14 cellular contexts compared by ENCODE assay signal in genomic region chrX:150429577-150429976, GRCh38.
DNase-seq lines count a peak whose midpoint lies in the region; ATAC-seq and TF ChIP-seq lines count a peak whose summit lies in the region.
"Had no signal": no experiment of that assay in that cellular context is flagged by ENCODE, and none has a peak within 500 bp of the region (broad histone marks: within the 10 kb centered on the region; RNA-seq: fewer than 3 reads in every experiment).

No MANE protein-coding gene starts in this region.

- no peaks in the 10 kb centered on the region for H3K4me1 ChIP-seq in adipocyte (ENCODE audit: control insufficient read depth, insufficient read depth, low read length)
- H3K4me1 ChIP-seq: psoas muscle had no signal

- no peak overlapping the region for H3K4me3 ChIP-seq in adipocyte (ENCODE audit: low read length)
- H3K4me3 ChIP-seq: psoas muscle had no signal

- ATAC-seq in HG03095 (IDR thresholded peaks at IDR 0.05; ENCODE audit: unreplicated experiment), result no peak
- no peak for ATAC-seq in HG02588 (IDR thresholded peaks at IDR 0.05; ENCODE audit: unreplicated experiment)
- ATAC-seq in GM18873 (IDR thresholded peaks at IDR 0.05; ENCODE audit: low FRiP score, unreplicated experiment), result no peak
- ATAC-seq: activated CD8-positive, alpha-beta memory T cell treated with anti-CD3 and anti-CD28 coated beads, Interleukin-2, amount 10 ng/mL, durations not matched to agents 7 days and 5 days; psoas muscle had no signal

- no peaks in the 10 kb centered on the region for H3K36me3 ChIP-seq in adipocyte (ENCODE audit: control insufficient read depth, insufficient read depth, low read length, severe bottlenecking)

- no peak for TF ChIP-seq CTCF in GM20000 (IDR thresholded peaks at IDR 0.05; ENCODE audit: extremely low read depth, missing control alignments)

- H3K9ac ChIP-seq in adipocyte (ENCODE audit: low read length), result no peak overlapping the region

- peaks cover 3% of the 10 kb centered on the region for H3K9me3 ChIP-seq in adipocyte (ENCODE audit: control insufficient read depth, low read length)
- H3K9me3 ChIP-seq: psoas muscle had no signal

- DNase-seq in Daoy (ENCODE audit: low read depth), result peak; percentile 5
- peak; percentile 58 for DNase-seq in LHCN-M2 (ENCODE audit: low read depth)
- DNase-seq in adipocyte (ENCODE audit: low read depth), result peak; percentile 69
- peak; percentile 86 for DNase-seq in iris pigment epithelial cell (ENCODE audit: low read depth)
- no peak for DNase-seq in GM20000 (ENCODE audit: low spot score)
- DNase-seq: activated CD8-positive, alpha-beta memory T cell treated with anti-CD3 and anti-CD28 coated beads, Interleukin-2, amount 10 ng/mL, durations not matched to agents 7 days and 5 days; effector memory CD4-positive, alpha-beta T cell; NCI-H2081 treated with DMSO at 0.1 percent for 48 hours; psoas muscle; substantia nigra; T1000 had no signal

- H3K27me3 ChIP-seq in adipocyte (replicated peaks; ENCODE audit: control insufficient read depth, insufficient read depth, low read length), result no peaks in the 10 kb centered on the region
